Comparison of ENCODE assay signal across 13 cellular contexts in the genomic region with DNA sequence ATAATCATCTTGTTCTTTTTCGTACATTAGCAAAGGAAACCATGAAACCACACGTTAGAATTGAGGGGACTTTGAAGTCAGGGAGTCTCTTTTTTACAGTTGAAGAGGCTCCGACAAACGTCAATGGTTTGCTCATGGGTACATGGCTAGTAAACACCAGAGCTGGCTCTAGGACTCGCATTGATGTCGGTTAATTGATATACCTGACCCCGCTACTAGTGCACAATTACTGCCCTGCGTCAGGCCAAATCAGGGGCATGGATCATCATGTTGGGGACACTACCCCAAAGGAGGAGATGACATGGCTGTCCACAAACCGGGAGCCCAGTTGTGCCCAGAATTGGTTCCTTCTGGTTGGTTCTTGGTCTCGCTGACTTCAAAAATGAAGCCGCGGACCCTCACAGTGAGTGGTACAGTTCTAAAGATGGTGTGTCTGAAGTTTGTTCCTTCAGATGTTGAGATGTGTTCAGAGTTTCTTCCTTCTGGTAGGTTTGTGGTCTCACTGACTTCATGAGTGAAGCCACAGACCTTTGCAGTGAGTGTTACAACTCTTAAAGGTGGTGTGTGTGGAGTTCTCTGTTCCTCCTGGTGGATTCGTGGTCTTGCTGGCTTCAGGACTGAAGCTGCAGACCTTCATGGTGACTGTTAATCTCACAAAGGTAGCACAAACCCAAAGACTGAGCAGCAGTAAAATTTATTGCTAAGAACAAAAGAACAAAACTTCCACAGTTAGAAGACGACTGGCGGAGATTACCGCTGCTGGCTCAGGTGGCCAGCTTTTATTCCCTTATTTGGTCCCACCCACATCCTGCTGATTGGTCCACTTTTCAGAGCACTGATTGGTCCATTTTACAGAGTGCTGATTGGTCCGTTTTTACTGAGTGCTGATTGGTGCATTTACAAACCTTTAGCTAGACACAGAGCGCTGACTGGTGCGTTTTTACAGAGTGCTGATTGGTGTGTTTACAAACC.
A peak's percentile ranks its signal among the peaks of the same experiment; 100 is the strongest.
DNase-seq lines count a peak whose midpoint lies in the region; ATAC-seq, FAIRE-seq and TF ChIP-seq lines count a peak whose summit lies in the region.
"Had no signal": no experiment of that assay in that cellular context is flagged by ENCODE, and none has a peak within 500 bp of the region (broad histone marks: within the 10 kb centered on the region; RNA-seq: fewer than 3 reads in every experiment).

No MANE protein-coding gene starts in this region.

- peak overlapping the region; percentile 93 to 99 (median 97) for H3K27ac Mint-ChIP-seq in immature natural killer cell

- H3K4me3 Mint-ChIP-seq in activated T-cell treated with anti-CD3 and anti-CD28 coated beads, Interleukin-2, amount 50 U/mL, for 4 hours, result peak overlapping the region; percentile 65
- H3K4me3 Mint-ChIP-seq in immature natural killer cell, result peak overlapping the region; percentile 65 to 84 (median 83)

- H3K27me3 Mint-ChIP-seq in activated T-cell treated with anti-CD3 and anti-CD28 coated beads, Interleukin-2, amount 50 U/mL, for 4 hours (ENCODE audit: low read depth), result peaks cover 2% of the 10 kb centered on the region
- H3K27me3 Mint-ChIP-seq in immature natural killer cell (ENCODE audit: low read depth in 3 of 3), result peaks cover 17 to 31% (median 19%) of the 10 kb centered on the region in 3 donors

- no peak overlapping the region for H3K4me3 ChIP-seq in stomach

- H3K36me3 ChIP-seq in stomach, result no peaks in the 10 kb centered on the region

- TF ChIP-seq POLR2A in stomach (IDR thresholded peaks at IDR 0.05) (no peak), GM12892 (IDR thresholded peaks at IDR 0.05; ENCODE audit: low read depth, low read length) (no peak)

- H3K9me3 ChIP-seq in stomach, result no peaks in the 10 kb centered on the region

- intact Hi-C loops in stomach (cut with DNase I; ENCODE audit: low total_unique reads), result no loop called here

- peaks cover 1 to 26% (median 16%) of the 10 kb centered on the region in 4 donors for H3K4me1 ChIP-seq in stomach

- DNase-seq in NCI-H748 (lab: John Stamatoyannopoulos, UW; ENCODE audit: unreplicated experiment), result peak; percentile 3
- no peak for DNase-seq in NCI-H748 treated with DMSO at 0.1 percent for 48 hours (lab: John Stamatoyannopoulos, UW)
- DNase-seq in activated T-cell treated with anti-CD3 and anti-CD28 coated beads, Interleukin-2, amount 50 U/mL, for 4 hours, result peak; percentile 14
- DNase-seq in immature natural killer cell, result peak; percentile 83 to 91 (median 89)
- DNase-seq in stomach, result no peak
- DNase-seq in NCI-H1092 treated with DMSO at 0.1 percent for 48 hours (lab: John Stamatoyannopoulos, UW), result no peak
- no peak for DNase-seq in NK-92 treated with Interleukin-12 subunit alpha and Interleukin-12 subunit beta, amount 100 ng/mL, for 24 hours (lab: John Stamatoyannopoulos, UW)
- no peak for DNase-seq in GM12892 (ENCODE audit: insufficient read length)
- DNase-seq: 8988T, NCI-H146 had no signal

- FAIRE-seq in GM12892 (lab: Jason Lieb, UNC), result no peak
- FAIRE-seq: keratinocyte had no signal

- H3K9me3 Mint-ChIP-seq in activated T-cell treated with anti-CD3 and anti-CD28 coated beads, Interleukin-2, amount 50 U/mL, for 4 hours, result no peaks in the 10 kb centered on the region
- peaks cover 0 to 9% (median 6%) of the 10 kb centered on the region in 6 donors for H3K9me3 Mint-ChIP-seq in immature natural killer cell

- no peaks in the 10 kb centered on the region for H3K36me3 Mint-ChIP-seq in activated T-cell treated with anti-CD3 and anti-CD28 coated beads, Interleukin-2, amount 50 U/mL, for 4 hours (ENCODE audit: insufficient read depth)
- peaks cover 0 to 5% (median 0%) of the 10 kb centered on the region in 3 donors for H3K36me3 Mint-ChIP-seq in immature natural killer cell

- 83 to 90% (median 87%) methylated on average over 19 of the region's 19 CpGs for WGBS in stomach, 5 donors

- H3K27ac ChIP-seq in stomach, result peak overlapping the region; percentile 53 to 71 (median 59)
- H3K27ac ChIP-seq: epithelial cell of prostate had no signal

- H3K4me1 Mint-ChIP-seq in activated T-cell treated with anti-CD3 and anti-CD28 coated beads, Interleukin-2, amount 50 U/mL, for 4 hours (ENCODE audit: low read depth), result peaks cover 49% of the 10 kb centered on the region
- H3K4me1 Mint-ChIP-seq in immature natural killer cell, result peaks cover 39 to 46% of the 10 kb centered on the region in 2 donors

- TF ChIP-seq EP300 in stomach (IDR thresholded peaks at IDR 0.05), result no peak

- peak; percentile 89 to 91 for ATAC-seq in activated T-cell treated with anti-CD3 and anti-CD28 coated beads, Interleukin-2, amount 50 U/mL, for 4 hours
- ATAC-seq: Right ventricle myocardium inferior had no signal

- H3K27me3 ChIP-seq in stomach, result no peaks in the 10 kb centered on the region

- no peak for TF ChIP-seq CTCF in stomach (IDR thresholded peaks at IDR 0.05)

Comparison
In these comparisons a context has a peak if more than half of its experiments do, and no peak if none do; other contexts are left out.
1. DNase-seq: peak in NCI-H748 (single experiment), activated T-cell treated with anti-CD3 and anti-CD28 coated beads, Interleukin-2, amount 50 U/mL, for 4 hours (single experiment) and immature natural killer cell (3 of 3); none in NCI-H748 treated with DMSO at 0.1 percent for 48 hours (single experiment), stomach (single experiment), NCI-H1092 treated with DMSO at 0.1 percent for 48 hours (single experiment), NK-92 treated with Interleukin-12 subunit alpha and Interleukin-12 subunit beta, amount 100 ng/mL, for 24 hours (single experiment) and GM12892 (single experiment).